8 cellular contexts compared by ENCODE assay signal in genomic region chr17:37359682-37360188, GRCh38. TPM values are rescaled to one million over a fixed set of nuclear protein-coding genes. Genes with fewer than 3 reads are reported as not detected.
DNase-seq lines count a peak whose midpoint lies in the region; ATAC-seq and TF ChIP-seq lines count a peak whose summit lies in the region.

No MANE protein-coding gene starts in this region.

- no peak for ATAC-seq in activated CD8-positive, alpha-beta memory T cell treated with anti-CD3 and anti-CD28 coated beads, Interleukin-2, amount 10 ng/mL, durations not matched to agents 7 days and 5 days

- H3K4me1 Mint-ChIP-seq in activated CD8-positive, alpha-beta memory T cell treated with anti-CD3 and anti-CD28 coated beads, Interleukin-2, amount 10 ng/mL, durations not matched to agents 7 days and 5 days, result peaks cover 25% of the 10 kb centered on the region

- peak overlapping the region; percentile 39 for H3K4me3 Mint-ChIP-seq in activated CD8-positive, alpha-beta memory T cell treated with anti-CD3 and anti-CD28 coated beads, Interleukin-2, amount 10 ng/mL, durations not matched to agents 7 days and 5 days

- no peaks in the 10 kb centered on the region for H3K27me3 ChIP-seq in adrenal gland

- CTCF ChIA-PET in activated CD8-positive, alpha-beta memory T cell treated with anti-CD3 and anti-CD28 coated beads, Interleukin-2, amount 10 ng/mL, durations not matched to agents 7 days and 5 days (lab: Charles Lee), result interaction anchor here (0.7 to 2.8 kb wide), 3 partner anchors 13 to 37 kb away, joined by 3 to 23 read pairs (median 4); no protein-coding TSS in a partner anchor

- peak overlapping the region; percentile 66 for H3K27ac Mint-ChIP-seq in activated CD8-positive, alpha-beta memory T cell treated with anti-CD3 and anti-CD28 coated beads, Interleukin-2, amount 10 ng/mL, durations not matched to agents 7 days and 5 days

- no peak for TF ChIP-seq POLR2A in adrenal gland (IDR thresholded peaks at IDR 0.05)

- no peak for DNase-seq in activated CD8-positive, alpha-beta memory T cell treated with anti-CD3 and anti-CD28 coated beads, Interleukin-2, amount 10 ng/mL, durations not matched to agents 7 days and 5 days
- no peak for DNase-seq in activated CD8-positive, alpha-beta memory T cell treated with anti-CD3 and anti-CD28 coated beads, Interleukin-2, amount 50 U/mL, for 4 hours
- DNase-seq in adrenal gland, result no peak
- DNase-seq in kidney glomerular epithelial cell (lab: John Stamatoyannopoulos, UW), result peak; percentile 47
- peak in 10 of 49 donors; percentile 37 to 88 (median 72) for DNase-seq in substantia nigra (lab: John Stamatoyannopoulos, UW)
- no peak for DNase-seq in SW 1271 (lab: John Stamatoyannopoulos, UW)
- no peak for DNase-seq in glomerular visceral epithelial cell (ENCODE audit: extremely low spot score)
- DNase-seq in HPDE6-E6E7 (ENCODE audit: extremely low spot score), result no peak

- H3K36me3 ChIP-seq in adrenal gland (replicated peaks in 1 of 2), result no peaks in the 10 kb centered on the region

- TF ChIP-seq CTCF in adrenal gland (IDR thresholded peaks at IDR 0.05), result no peak

- intact Hi-C loops in adrenal gland (cut with DNase I), result loop anchor here in 1 of 2 donors (10.0 kb wide), 1 partner anchor 75 kb away; no protein-coding TSS in a partner anchor

- no peaks in the 10 kb centered on the region for H3K27me3 Mint-ChIP-seq in activated CD8-positive, alpha-beta memory T cell treated with anti-CD3 and anti-CD28 coated beads, Interleukin-2, amount 10 ng/mL, durations not matched to agents 7 days and 5 days

- peaks cover 3% of the 10 kb centered on the region for H3K36me3 Mint-ChIP-seq in activated CD8-positive, alpha-beta memory T cell treated with anti-CD3 and anti-CD28 coated beads, Interleukin-2, amount 10 ng/mL, durations not matched to agents 7 days and 5 days

- no peaks in the 10 kb centered on the region for H3K9me3 ChIP-seq in adrenal gland (replicated peaks in 1 of 3)

- 5 to 18% (median 8%) methylated on average over 12 to 18 of the region's 18 CpGs for WGBS in adrenal gland, 4 donors

- H3K9me3 Mint-ChIP-seq in activated CD8-positive, alpha-beta memory T cell treated with anti-CD3 and anti-CD28 coated beads, Interleukin-2, amount 10 ng/mL, durations not matched to agents 7 days and 5 days (ENCODE audit: low read depth), result no peaks in the 10 kb centered on the region

- peak overlapping the region in 2 of 4 donors; percentile 6 to 82 for H3K4me3 ChIP-seq in adrenal gland

- H3K27ac ChIP-seq in adrenal gland, result peak overlapping the region; percentile 28 to 95 (median 79)
- H3K27ac ChIP-seq in substantia nigra (ENCODE audit: low read depth, low read length, poor library complexity, severe bottlenecking), result peak overlapping the region; percentile 90

- peaks cover 9 to 14% of the 10 kb centered on the region in 2 donors for H3K4me1 ChIP-seq in adrenal gland (replicated peaks in 1 of 2)

RNA-seq across cellular contexts. Expression of gene C17orf78, which starts 16.1 kb away (rescaled TPM):
- total RNA-seq in activated CD8-positive, alpha-beta memory T cell treated with anti-CD3 and anti-CD28 coated beads, Interleukin-2, amount 10 ng/mL, durations not matched to agents 7 days and 5 days, result not detected
- total RNA-seq in adrenal gland, result not detected
- polyA plus RNA-seq in adrenal gland, result not detected

RNA-seq across cellular contexts. Expression of gene ACACA, which starts 46.9 kb away (rescaled TPM):
- total RNA-seq in activated CD8-positive, alpha-beta memory T cell treated with anti-CD3 and anti-CD28 coated beads, Interleukin-2, amount 10 ng/mL, durations not matched to agents 7 days and 5 days, result 10 to 100 TPM; 55.4 to 69.7 TPM
- 100 to 1,000 TPM in 2 of 8 donors, 10 to 100 TPM in 6; 44.4 to 105 (median 76.8) TPM for total RNA-seq in adrenal gland
- polyA plus RNA-seq in adrenal gland, result 10 to 100 TPM; 18.2 to 64.1 (median 21.4) TPM

RNA-seq across cellular contexts. Expression of gene TADA2A, which starts 47.0 kb away (rescaled TPM):
- total RNA-seq in activated CD8-positive, alpha-beta memory T cell treated with anti-CD3 and anti-CD28 coated beads, Interleukin-2, amount 10 ng/mL, durations not matched to agents 7 days and 5 days, result 10 to 100 TPM; 42.2 to 50.4 TPM
- total RNA-seq in adrenal gland, result 10 to 100 TPM in 7 of 8 donors, 1 to 10 TPM in 1; 7.6 to 21.5 (median 15.3) TPM
- polyA plus RNA-seq in adrenal gland, result 10 to 100 TPM in 2 of 3 donors, 1 to 10 TPM in 1; 8.8 to 18.8 (median 15.7) TPM
